25 cellular contexts compared by ENCODE assay signal in the genomic region with DNA sequence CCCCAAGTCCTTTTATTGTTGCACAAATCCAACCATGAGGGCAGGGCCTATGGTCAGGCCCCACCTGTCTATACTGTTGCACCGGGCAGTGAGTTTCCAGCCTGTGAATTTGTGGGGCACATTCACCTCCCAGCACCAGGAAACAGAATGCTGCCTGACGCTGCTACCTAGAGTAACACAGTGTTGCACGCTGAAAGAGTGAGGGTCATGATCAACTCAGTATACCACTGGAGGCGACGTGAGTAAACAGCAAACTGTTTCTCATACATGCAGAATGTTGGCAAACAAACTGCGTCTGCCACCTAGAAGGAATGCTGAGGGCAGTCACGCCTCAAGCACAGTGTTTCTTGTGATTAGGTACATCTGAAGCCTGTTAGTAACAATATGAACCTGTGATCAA. TPM values are rescaled to one million over a fixed set of nuclear protein-coding genes. Genes with fewer than 3 reads are reported as not detected.
DNase-seq lines count a peak whose midpoint lies in the region; ATAC-seq, FAIRE-seq and TF ChIP-seq lines count a peak whose summit lies in the region.
"Had no signal": no experiment of that assay in that cellular context is flagged by ENCODE, and none has a peak within 500 bp of the region (broad histone marks: within the 10 kb centered on the region; RNA-seq: fewer than 3 reads in every experiment).

No MANE protein-coding gene starts in this region.

- peaks cover 5% of the 10 kb centered on the region for H3K36me3 ChIP-seq in CD8-positive, alpha-beta memory T cell (ENCODE audit: insufficient read depth, low read length)
- H3K36me3 ChIP-seq in bronchial epithelial cell (ENCODE audit: control insufficient read depth, insufficient read depth, low read length) (no peaks in the 10 kb centered on the region), kidney (ENCODE audit: control insufficient read depth in 1 of 2, insufficient read depth in 2 of 2, low read length in 2 of 2) (peaks cover 0 to 11% of the 10 kb centered on the region in 2 donors), trophoblast cell (ENCODE audit: control insufficient read depth in 1 of 2, insufficient read depth in 2 of 2, low read length in 2 of 2) (peaks cover 3% of the 10 kb centered on the region in 2 experiments), neuronal stem cell (replicated peaks in 1 of 2; ENCODE audit: control insufficient read depth in 2 of 2, insufficient read depth in 2 of 2, low read length in 2 of 2) (peaks cover 0 to 7% of the 10 kb centered on the region in 2 donors), transverse colon (peaks cover 0 to 4% (median under 1%) of the 10 kb centered on the region in 4 donors)

- H2AK5ac ChIP-seq in trophoblast cell (ENCODE audit: low read length) (no peak overlapping the region), neuronal stem cell (ENCODE audit: low read depth, low read length) (no peak overlapping the region)

- H3K18ac ChIP-seq in trophoblast cell (ENCODE audit: low read length) (no peak overlapping the region), neuronal stem cell (ENCODE audit: low read length) (no peak overlapping the region)

- no peak for TF ChIP-seq CTCF in bronchial epithelial cell (IDR thresholded peaks at IDR 0.05; ENCODE audit: insufficient read depth, low read length, severe bottlenecking)
- TF ChIP-seq CTCF in kidney (IDR thresholded peaks at IDR 0.05; ENCODE audit: borderline replicate concordance, extremely low read depth, insufficient read depth): no peak
- no peak for TF ChIP-seq CTCF in transverse colon (IDR thresholded peaks at IDR 0.05)

- no peak overlapping the region for H3K9ac ChIP-seq in kidney (ENCODE audit: low read length in 2 of 2)
- H3K9ac ChIP-seq in trophoblast cell (ENCODE audit: low read length): no peak overlapping the region
- no peak overlapping the region for H3K9ac ChIP-seq in neuronal stem cell (ENCODE audit: low read depth, low read length, poor library complexity)

- no peak for DNase-seq in CD8-positive, alpha-beta memory T cell
- DNase-seq in bronchial epithelial cell (ENCODE audit: low read depth): peak; percentile 57
- DNase-seq in kidney: peak; percentile 6
- DNase-seq in trophoblast cell: peak in 1 of 2 donors; percentile 26
- no peak for DNase-seq in activated CD4-positive, alpha-beta T cell treated with anti-CD3 and anti-CD28 coated beads, Interleukin-2, amount 10 ng/mL, durations not matched to agents 24 days and 14 days
- no peak for DNase-seq in neuronal stem cell (ENCODE audit: low spot score)
- no peak for DNase-seq in transverse colon
- DNase-seq: CD4-positive, CD25-positive, alpha-beta regulatory T cell; COR-L47; DMS79; NCI-H1105; NCI-H146; NCI-H2029; NCI-H226; NCI-H510A treated with DMSO at 0.1 percent for 48 hours; NCI-H774; Peyer's patch had no signal

- H3K4ac ChIP-seq in trophoblast cell (ENCODE audit: low read depth, low read length) (no peak overlapping the region), neuronal stem cell (ENCODE audit: low read length) (no peak overlapping the region)

- no peaks in the 10 kb centered on the region for H3K79me2 ChIP-seq in trophoblast cell (ENCODE audit: control insufficient read depth, insufficient read depth, low read length, poor library complexity)

- peak overlapping the region in 6 of 8 donors; percentile 44 to 87 (median 62) for H3K27ac Mint-ChIP-seq in CD8-positive, alpha-beta memory T cell
- H3K27ac Mint-ChIP-seq in activated CD4-positive, alpha-beta T cell treated with anti-CD3 and anti-CD28 coated beads, Interleukin-2, amount 10 ng/mL, durations not matched to agents 24 days and 14 days: no peak overlapping the region
- H3K27ac Mint-ChIP-seq: CD4-positive, CD25-positive, alpha-beta regulatory T cell had no signal

- no peak for TF ChIP-seq POLR2A in transverse colon (IDR thresholded peaks at IDR 0.05)

- H3K4me2 ChIP-seq in trophoblast cell (ENCODE audit: low read length) (no peak overlapping the region), neuronal stem cell (ENCODE audit: insufficient read depth, low read length, poor library complexity, severe bottlenecking) (no peak overlapping the region)

- H3K36me3 Mint-ChIP-seq in CD8-positive, alpha-beta memory T cell: peaks cover 0 to 10% (median 1%) of the 10 kb centered on the region in 3 donors
- H3K36me3 Mint-ChIP-seq in activated CD4-positive, alpha-beta T cell treated with anti-CD3 and anti-CD28 coated beads, Interleukin-2, amount 10 ng/mL, durations not matched to agents 24 days and 14 days (ENCODE audit: low read depth): no peaks in the 10 kb centered on the region

- intact Hi-C loops in kidney (cut with DNase I) (no loop called here), transverse colon (cut with DNase I; ENCODE audit: low total_unique reads) (no loop called here)
- intact Hi-C loops in activated CD4-positive, alpha-beta T cell treated with anti-CD3 and anti-CD28 coated beads, Interleukin-2, amount 10 ng/mL, durations not matched to agents 24 days and 14 days (cut with micrococcal nuclease): no loop called here

- peaks cover 5 to 9% (median 9%) of the 10 kb centered on the region in 3 donors for H3K4me1 Mint-ChIP-seq in CD8-positive, alpha-beta memory T cell
- no peaks in the 10 kb centered on the region for H3K4me1 Mint-ChIP-seq in activated CD4-positive, alpha-beta T cell treated with anti-CD3 and anti-CD28 coated beads, Interleukin-2, amount 10 ng/mL, durations not matched to agents 24 days and 14 days
- H3K4me1 Mint-ChIP-seq: CD4-positive, CD25-positive, alpha-beta regulatory T cell had no signal

- H3K14ac ChIP-seq in trophoblast cell (ENCODE audit: low read length): no peak overlapping the region
- no peak overlapping the region for H3K14ac ChIP-seq in neuronal stem cell (ENCODE audit: low read length)

- no peaks in the 10 kb centered on the region for H3K9me3 Mint-ChIP-seq in CD8-positive, alpha-beta memory T cell
- H3K9me3 Mint-ChIP-seq in activated CD4-positive, alpha-beta T cell treated with anti-CD3 and anti-CD28 coated beads, Interleukin-2, amount 10 ng/mL, durations not matched to agents 24 days and 14 days: no peaks in the 10 kb centered on the region

- no peak overlapping the region for H3K27ac ChIP-seq in CD8-positive, alpha-beta memory T cell (ENCODE audit: low read depth, low read length)
- H3K27ac ChIP-seq in kidney (ENCODE audit: low read depth in 2 of 2, low read length in 2 of 2): no peak overlapping the region
- no peak overlapping the region for H3K27ac ChIP-seq in trophoblast cell (ENCODE audit: low read depth, low read length)
- H3K27ac ChIP-seq in neuronal stem cell (replicated peaks; ENCODE audit: low read length): no peak overlapping the region
- no peak overlapping the region for H3K27ac ChIP-seq in transverse colon
- H3K27ac ChIP-seq: Peyer's patch had no signal

- H3K27me3 ChIP-seq in CD8-positive, alpha-beta memory T cell (ENCODE audit: insufficient read depth, low read length, poor library complexity, severe bottlenecking): no peaks in the 10 kb centered on the region
- H3K27me3 ChIP-seq in bronchial epithelial cell (ENCODE audit: control insufficient read depth, insufficient read depth, low read length) (no peaks in the 10 kb centered on the region), trophoblast cell (ENCODE audit: insufficient read depth, low read length) (no peaks in the 10 kb centered on the region), neuronal stem cell (ENCODE audit: control insufficient read depth in 3 of 3, insufficient read depth in 3 of 3, low read depth in 1 of 3, low read length in 3 of 3) (no peaks in the 10 kb centered on the region), transverse colon (no peaks in the 10 kb centered on the region)
- H3K27me3 ChIP-seq: Peyer's patch had no signal

- H2BK120ac ChIP-seq in trophoblast cell (ENCODE audit: insufficient read depth, low read length, poor library complexity) (no peak overlapping the region), neuronal stem cell (ENCODE audit: low read depth, low read length) (no peak overlapping the region)

- H3K9me3 ChIP-seq in CD8-positive, alpha-beta memory T cell (ENCODE audit: low read length): no peaks in the 10 kb centered on the region
- no peaks in the 10 kb centered on the region for H3K9me3 ChIP-seq in kidney (ENCODE audit: control insufficient read depth in 1 of 2, low read length in 2 of 2)
- H3K9me3 ChIP-seq in trophoblast cell (ENCODE audit: insufficient read depth, low read depth, low read length): peaks cover 23% of the 10 kb centered on the region
- H3K9me3 ChIP-seq in neuronal stem cell (replicated peaks in 1 of 2; ENCODE audit: control insufficient read depth in 2 of 2, insufficient read depth in 1 of 2, low read depth in 1 of 2, low read length in 2 of 2): peaks cover 2 to 7% of the 10 kb centered on the region in 2 donors
- no peaks in the 10 kb centered on the region for H3K9me3 ChIP-seq in transverse colon
- H3K9me3 ChIP-seq: Peyer's patch had no signal

- CTCF ChIA-PET in CD8-positive, alpha-beta memory T cell (lab: Charles Lee): no interaction called here

- no peak for FAIRE-seq in bronchial epithelial cell (lab: Jason Lieb, UNC)
- no peak for FAIRE-seq in kidney (lab: Jason Lieb, UNC)
- FAIRE-seq: GM19239, H1, HTR-8/SVneo had no signal

- no peak overlapping the region for H4K12ac ChIP-seq in trophoblast cell (ENCODE audit: low read depth, low read length)

- no peak overlapping the region for H4K8ac ChIP-seq in trophoblast cell (ENCODE audit: low read depth, low read length)
- H4K8ac ChIP-seq in neuronal stem cell (ENCODE audit: low read depth, low read length): no peak overlapping the region

- ATAC-seq in HG03097 (IDR thresholded peaks at IDR 0.05; ENCODE audit: low FRiP score, unreplicated experiment): no peak
- ATAC-seq: HCT116 had no signal

- H3K4me1 ChIP-seq in CD8-positive, alpha-beta memory T cell (ENCODE audit: insufficient read depth, low read length): no peaks in the 10 kb centered on the region
- peaks cover 0 to 2% of the 10 kb centered on the region in 2 donors for H3K4me1 ChIP-seq in kidney (ENCODE audit: control insufficient read depth in 1 of 2, insufficient read depth in 1 of 2, low read depth in 1 of 2, low read length in 2 of 2)
- H3K4me1 ChIP-seq in trophoblast cell (ENCODE audit: control insufficient read depth in 1 of 2, insufficient read depth in 2 of 2, low read length in 2 of 2): no peaks in the 10 kb centered on the region
- H3K4me1 ChIP-seq in neuronal stem cell (ENCODE audit: control insufficient read depth in 2 of 2, insufficient read depth in 1 of 2, low read depth in 1 of 2, low read length in 2 of 2): peaks cover 0 to 5% of the 10 kb centered on the region in 2 donors
- no peaks in the 10 kb centered on the region for H3K4me1 ChIP-seq in transverse colon
- H3K4me1 ChIP-seq: Peyer's patch had no signal

- no CpG with 5 or more reads among the region's 7 CpGs for WGBS in trophoblast cell (ENCODE audit: extremely low coverage, insufficient coverage, insufficient read length)
- no CpG with 5 or more reads among the region's 7 CpGs for WGBS in neuronal stem cell (ENCODE audit: extremely low coverage in 2 of 2, insufficient read length in 2 of 2, insufficient replicate concordance in 1 of 2), 2 donors
- 59 to 67% methylated on average over 1 to 7 of the region's 7 CpGs for WGBS in transverse colon (ENCODE audit: low coverage in 1 of 2), 2 donors

- no peak overlapping the region for H2BK15ac ChIP-seq in neuronal stem cell (ENCODE audit: low read length)

- no peak for TF ChIP-seq EP300 in transverse colon (IDR thresholded peaks at IDR 0.05; ENCODE audit: low read depth)

- no peak overlapping the region for H3K4me3 ChIP-seq in CD8-positive, alpha-beta memory T cell (ENCODE audit: low read length)
- H3K4me3 ChIP-seq in bronchial epithelial cell (ENCODE audit: low read depth, low read length) (no peak overlapping the region), kidney (ENCODE audit: low read length in 2 of 2) (no peak overlapping the region), trophoblast cell (ENCODE audit: low read depth, low read length) (peak overlapping the region; percentile 13), neuronal stem cell (ENCODE audit: low read length in 2 of 2) (no peak overlapping the region), transverse colon (no peak overlapping the region)
- H3K4me3 ChIP-seq: Peyer's patch had no signal

- H3K4me3 Mint-ChIP-seq in CD8-positive, alpha-beta memory T cell: peak overlapping the region in 1 of 7 donors; percentile 24
- no peak overlapping the region for H3K4me3 Mint-ChIP-seq in activated CD4-positive, alpha-beta T cell treated with anti-CD3 and anti-CD28 coated beads, Interleukin-2, amount 10 ng/mL, durations not matched to agents 24 days and 14 days
- H3K4me3 Mint-ChIP-seq: CD4-positive, CD25-positive, alpha-beta regulatory T cell had no signal

- H2AFZ ChIP-seq in trophoblast cell (ENCODE audit: insufficient read depth, low read length, poor library complexity) (no peak overlapping the region), neuronal stem cell (ENCODE audit: low read length) (no peak overlapping the region)

- no peak overlapping the region for H2BK12ac ChIP-seq in trophoblast cell (ENCODE audit: low read length)
- H2BK12ac ChIP-seq in neuronal stem cell (ENCODE audit: low read length): no peak overlapping the region

- peaks cover 6 to 19% of the 10 kb centered on the region in 2 donors for H3K27me3 Mint-ChIP-seq in CD8-positive, alpha-beta memory T cell
- no peaks in the 10 kb centered on the region for H3K27me3 Mint-ChIP-seq in activated CD4-positive, alpha-beta T cell treated with anti-CD3 and anti-CD28 coated beads, Interleukin-2, amount 10 ng/mL, durations not matched to agents 24 days and 14 days

- no peaks in the 10 kb centered on the region for H3K79me1 ChIP-seq in trophoblast cell (ENCODE audit: low read length)
- H3K79me1 ChIP-seq in neuronal stem cell (ENCODE audit: low read depth, low read length): no peaks in the 10 kb centered on the region

- H3K23ac ChIP-seq in trophoblast cell (ENCODE audit: low read length) (no peak overlapping the region), neuronal stem cell (ENCODE audit: low read depth, low read length, poor library complexity) (no peak overlapping the region)

- POLR2A ChIA-PET in CD8-positive, alpha-beta memory T cell (lab: Charles Lee): no interaction called here

- in situ Hi-C loops in transverse colon (cut with MboI; ENCODE audit: low pct_ligation_motif_present in 1 of 4, low pct_unique_long_range_greater_than_20kb in 1 of 4, low sequenced_read_pairs in 3 of 4): no loop called here

- H2BK5ac ChIP-seq in trophoblast cell (ENCODE audit: low read depth, low read length, poor library complexity): no peak overlapping the region
- H2BK5ac ChIP-seq in neuronal stem cell (ENCODE audit: low read length): no peak overlapping the region

- H4K91ac ChIP-seq in trophoblast cell (ENCODE audit: low read depth, low read length) (no peak overlapping the region), neuronal stem cell (ENCODE audit: low read depth, low read length, poor library complexity) (no peak overlapping the region)

RNA-seq across cellular contexts. Expression of a gene that starts 13.4 kb away (rescaled TPM):
- total RNA-seq in CD8-positive, alpha-beta memory T cell: 10 to 100 TPM; 42.6 to 50.5 TPM
- 36.9 TPM for polyA plus RNA-seq in CD8-positive, alpha-beta memory T cell
- 35.6 and 37.9 TPM in 2 replicates for total RNA-seq in bronchial epithelial cell
- total RNA-seq in kidney: 42.4 TPM
- polyA plus RNA-seq in kidney (ENCODE audit: insufficient read depth, low read depth, low replicate concordance): 28.8 TPM
- 19.3 and 19.6 TPM in 2 replicates for polyA plus RNA-seq in trophoblast cell (2013)
- total RNA-seq in activated CD4-positive, alpha-beta T cell treated with anti-CD3 and anti-CD28 coated beads, Interleukin-2, amount 10 ng/mL, durations not matched to agents 24 days and 14 days: 40.8 and 46.0 TPM in 2 replicates
- 19.7 TPM for polyA plus RNA-seq in neuronal stem cell (2013, experiment 1 of 2)
- 18.6 TPM for polyA plus RNA-seq in neuronal stem cell (2013, experiment 2 of 2)
- 10 to 100 TPM; 30.6 to 50.5 (median 38.0) TPM for total RNA-seq in transverse colon

RNA-seq across cellular contexts. Expression of a gene that starts 37.1 kb away (rescaled TPM):
- 1 to 10 TPM in 1 of 2 experiments, under 1 TPM in 1; 0.80 to 1.6 TPM for total RNA-seq in CD8-positive, alpha-beta memory T cell
- polyA plus RNA-seq in CD8-positive, alpha-beta memory T cell: 1.1 TPM
- total RNA-seq in bronchial epithelial cell: 1.2 TPM in 1 of 2 replicates, not detected in the other
- total RNA-seq in kidney: 7.0 TPM
- polyA plus RNA-seq in kidney (ENCODE audit: insufficient read depth, low read depth, low replicate concordance): 49.5 TPM
- polyA plus RNA-seq in trophoblast cell (2013): 4.1 TPM in 2 replicates
- total RNA-seq in activated CD4-positive, alpha-beta T cell treated with anti-CD3 and anti-CD28 coated beads, Interleukin-2, amount 10 ng/mL, durations not matched to agents 24 days and 14 days: 0.66 and 1.4 TPM in 2 replicates
- polyA plus RNA-seq in neuronal stem cell (2013, experiment 1 of 2): 5.8 TPM
- 5.6 TPM for polyA plus RNA-seq in neuronal stem cell (2013, experiment 2 of 2)
- not detected for total RNA-seq in transverse colon
- total RNA-seq: Peyer's patch had no signal

RNA-seq across cellular contexts. Expression of a gene that starts 47.3 kb away (rescaled TPM):
- 10 to 100 TPM; 45.0 to 47.0 TPM for total RNA-seq in CD8-positive, alpha-beta memory T cell
- 29.4 TPM for polyA plus RNA-seq in CD8-positive, alpha-beta memory T cell
- 15.3 and 21.5 TPM in 2 replicates for total RNA-seq in bronchial epithelial cell
- total RNA-seq in kidney: 51.2 TPM
- polyA plus RNA-seq in kidney (ENCODE audit: insufficient read depth, low read depth, low replicate concordance): 11.1 TPM
- polyA plus RNA-seq in trophoblast cell (2013): 20.4 and 22.4 TPM in 2 replicates
- total RNA-seq in activated CD4-positive, alpha-beta T cell treated with anti-CD3 and anti-CD28 coated beads, Interleukin-2, amount 10 ng/mL, durations not matched to agents 24 days and 14 days: 46.2 and 48.1 TPM in 2 replicates
- polyA plus RNA-seq in neuronal stem cell (2013, experiment 1 of 2): 12.6 TPM
- 13.2 TPM for polyA plus RNA-seq in neuronal stem cell (2013, experiment 2 of 2)
- total RNA-seq in transverse colon: 10 to 100 TPM; 34.4 to 57.7 (median 43.5) TPM

RNA-seq across cellular contexts. Expression of a gene that starts 47.6 kb away (rescaled TPM):
- total RNA-seq in CD8-positive, alpha-beta memory T cell: 10 to 100 TPM; 10.9 to 14.6 TPM
- 8.3 TPM for polyA plus RNA-seq in CD8-positive, alpha-beta memory T cell
- total RNA-seq in bronchial epithelial cell (2.6 and 3.9 TPM in 2 replicates), kidney (8.2 TPM), transverse colon (10 to 100 TPM in 2 of 4 donors, 1 to 10 TPM in 1, not detected in 1; 7.4 to 18.3 (median 15.7) TPM)
- polyA plus RNA-seq in kidney (ENCODE audit: insufficient read depth, low read depth, low replicate concordance): 5.6 TPM
- polyA plus RNA-seq in trophoblast cell (2013): 3.7 and 4.2 TPM in 2 replicates
- 15.0 and 15.9 TPM in 2 replicates for total RNA-seq in activated CD4-positive, alpha-beta T cell treated with anti-CD3 and anti-CD28 coated beads, Interleukin-2, amount 10 ng/mL, durations not matched to agents 24 days and 14 days
- 6.6 TPM for polyA plus RNA-seq in neuronal stem cell (2013, experiment 1 of 2)
- 7.4 TPM for polyA plus RNA-seq in neuronal stem cell (2013, experiment 2 of 2)

RNA-seq across cellular contexts. Expression of a gene that starts 57.4 kb away (rescaled TPM):
- not detected for total RNA-seq in CD8-positive, alpha-beta memory T cell
- polyA plus RNA-seq in CD8-positive, alpha-beta memory T cell: not detected
- total RNA-seq in bronchial epithelial cell (not detected in 2 replicates), kidney (not detected), transverse colon (not detected)
- polyA plus RNA-seq in kidney (ENCODE audit: insufficient read depth, low read depth, low replicate concordance): not detected
- polyA plus RNA-seq in trophoblast cell (2013): not detected in 2 replicates
- total RNA-seq in activated CD4-positive, alpha-beta T cell treated with anti-CD3 and anti-CD28 coated beads, Interleukin-2, amount 10 ng/mL, durations not matched to agents 24 days and 14 days: not detected in 2 replicates
- not detected for polyA plus RNA-seq in neuronal stem cell (2013, experiment 1 of 2)
- not detected for polyA plus RNA-seq in neuronal stem cell (2013, experiment 2 of 2)
- total RNA-seq: A673; CD4-positive, CD25-positive, alpha-beta regulatory T cell; H1; IMR-90; Peyer's patch had no signal
- polyA plus RNA-seq: BJ; CD4-positive, CD25-positive, alpha-beta regulatory T cell; IMR-90 had no signal

Comparison
In these comparisons a context has a peak if more than half of its experiments do, and no peak if none do; other contexts are left out.
1. DNase-seq: peak in bronchial epithelial cell (single experiment) and kidney (single experiment); none in CD8-positive, alpha-beta memory T cell (0 of 5), activated CD4-positive, alpha-beta T cell treated with anti-CD3 and anti-CD28 coated beads, Interleukin-2, amount 10 ng/mL, durations not matched to agents 24 days and 14 days (single experiment), neuronal stem cell (single experiment) and transverse colon (single experiment).